ENCODE assay signal across 1 cellular context in genomic region chr4:22515145-22515887, GRCh38.
TF ChIP-seq lines count a peak whose summit lies in the region.

No MANE protein-coding gene starts in this region.

TF ChIP-seq in HepG2, 621 proteins besides CTCF, POLR2A, EP300 and RAD21 (continued from another document and continues in another):
- TF ChIP-seq, protein P1, sequence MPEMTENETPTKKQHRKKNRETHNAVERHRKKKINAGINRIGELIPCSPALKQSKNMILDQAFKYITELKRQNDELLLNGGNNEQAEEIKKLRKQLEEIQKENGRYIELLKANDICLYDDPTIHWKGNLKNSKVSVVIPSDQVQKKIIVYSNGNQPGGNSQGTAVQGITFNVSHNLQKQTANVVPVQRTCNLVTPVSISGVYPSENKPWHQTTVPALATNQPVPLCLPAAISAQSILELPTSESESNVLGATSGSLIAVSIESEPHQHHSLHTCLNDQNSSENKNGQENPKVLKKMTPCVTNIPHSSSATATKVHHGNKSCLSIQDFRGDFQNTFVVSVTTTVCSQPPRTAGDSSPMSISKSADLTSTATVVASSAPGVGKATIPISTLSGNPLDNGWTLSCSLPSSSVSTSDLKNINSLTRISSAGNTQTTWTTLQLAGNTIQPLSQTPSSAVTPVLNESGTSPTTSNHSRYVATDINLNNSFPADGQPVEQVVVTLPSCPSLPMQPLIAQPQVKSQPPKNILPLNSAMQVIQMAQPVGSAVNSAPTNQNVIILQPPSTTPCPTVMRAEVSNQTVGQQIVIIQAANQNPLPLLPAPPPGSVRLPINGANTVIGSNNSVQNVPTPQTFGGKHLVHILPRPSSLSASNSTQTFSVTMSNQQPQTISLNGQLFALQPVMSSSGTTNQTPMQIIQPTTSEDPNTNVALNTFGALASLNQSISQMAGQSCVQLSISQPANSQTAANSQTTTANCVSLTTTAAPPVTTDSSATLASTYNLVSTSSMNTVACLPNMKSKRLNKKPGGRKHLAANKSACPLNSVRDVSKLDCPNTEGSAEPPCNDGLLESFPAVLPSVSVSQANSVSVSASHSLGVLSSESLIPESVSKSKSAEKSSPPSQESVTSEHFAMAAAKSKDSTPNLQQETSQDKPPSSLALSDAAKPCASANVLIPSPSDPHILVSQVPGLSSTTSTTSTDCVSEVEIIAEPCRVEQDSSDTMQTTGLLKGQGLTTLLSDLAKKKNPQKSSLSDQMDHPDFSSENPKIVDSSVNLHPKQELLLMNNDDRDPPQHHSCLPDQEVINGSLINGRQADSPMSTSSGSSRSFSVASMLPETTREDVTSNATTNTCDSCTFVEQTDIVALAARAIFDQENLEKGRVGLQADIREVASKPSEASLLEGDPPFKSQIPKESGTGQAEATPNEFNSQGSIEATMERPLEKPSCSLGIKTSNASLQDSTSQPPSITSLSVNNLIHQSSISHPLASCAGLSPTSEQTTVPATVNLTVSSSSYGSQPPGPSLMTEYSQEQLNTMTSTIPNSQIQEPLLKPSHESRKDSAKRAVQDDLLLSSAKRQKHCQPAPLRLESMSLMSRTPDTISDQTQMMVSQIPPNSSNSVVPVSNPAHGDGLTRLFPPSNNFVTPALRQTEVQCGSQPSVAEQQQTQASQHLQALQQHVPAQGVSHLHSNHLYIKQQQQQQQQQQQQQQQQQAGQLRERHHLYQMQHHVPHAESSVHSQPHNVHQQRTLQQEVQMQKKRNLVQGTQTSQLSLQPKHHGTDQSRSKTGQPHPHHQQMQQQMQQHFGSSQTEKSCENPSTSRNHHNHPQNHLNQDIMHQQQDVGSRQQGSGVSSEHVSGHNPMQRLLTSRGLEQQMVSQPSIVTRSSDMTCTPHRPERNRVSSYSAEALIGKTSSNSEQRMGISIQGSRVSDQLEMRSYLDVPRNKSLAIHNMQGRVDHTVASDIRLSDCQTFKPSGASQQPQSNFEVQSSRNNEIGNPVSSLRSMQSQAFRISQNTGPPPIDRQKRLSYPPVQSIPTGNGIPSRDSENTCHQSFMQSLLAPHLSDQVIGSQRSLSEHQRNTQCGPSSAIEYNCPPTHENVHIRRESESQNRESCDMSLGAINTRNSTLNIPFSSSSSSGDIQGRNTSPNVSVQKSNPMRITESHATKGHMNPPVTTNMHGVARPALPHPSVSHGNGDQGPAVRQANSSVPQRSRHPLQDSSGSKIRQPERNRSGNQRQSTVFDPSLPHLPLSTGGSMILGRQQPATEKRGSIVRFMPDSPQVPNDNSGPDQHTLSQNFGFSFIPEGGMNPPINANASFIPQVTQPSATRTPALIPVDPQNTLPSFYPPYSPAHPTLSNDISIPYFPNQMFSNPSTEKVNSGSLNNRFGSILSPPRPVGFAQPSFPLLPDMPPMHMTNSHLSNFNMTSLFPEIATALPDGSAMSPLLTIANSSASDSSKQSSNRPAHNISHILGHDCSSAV (CRISPR knock-in tag; IDR thresholded peaks at IDR 0.05; ENCODE audit: borderline replicate concordance) = no peak
- 0 out of 2 replicates have a peak, but pooled peaks have one; percentile 21 for TF ChIP-seq ZNF281 (CRISPR knock-in tag; IDR thresholded peaks at IDR 0.05; ENCODE audit: borderline replicate concordance)
- peak; percentile 70; the same call in 1 of the 2 replicates for TF ChIP-seq ZNF709 (CRISPR knock-in tag; IDR thresholded peaks at IDR 0.05)
- TF ChIP-seq THAP8 (CRISPR knock-in tag; IDR thresholded peaks at IDR 0.05; ENCODE audit: borderline replicate concordance) = no peak
- no peak for TF ChIP-seq ZNF512B (CRISPR knock-in tag; IDR thresholded peaks at IDR 0.05; ENCODE audit: borderline replicate concordance)
- TF ChIP-seq, protein P2, sequence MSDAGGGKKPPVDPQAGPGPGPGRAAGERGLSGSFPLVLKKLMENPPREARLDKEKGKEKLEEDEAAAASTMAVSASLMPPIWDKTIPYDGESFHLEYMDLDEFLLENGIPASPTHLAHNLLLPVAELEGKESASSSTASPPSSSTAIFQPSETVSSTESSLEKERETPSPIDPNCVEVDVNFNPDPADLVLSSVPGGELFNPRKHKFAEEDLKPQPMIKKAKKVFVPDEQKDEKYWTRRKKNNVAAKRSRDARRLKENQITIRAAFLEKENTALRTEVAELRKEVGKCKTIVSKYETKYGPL (CRISPR knock-in tag; IDR thresholded peaks at IDR 0.05) = 0 out of 2 replicates have a peak, but pooled peaks have one; percentile 19
- no peak for TF ChIP-seq ATF7-NPFF (CRISPR knock-in tag; IDR thresholded peaks at IDR 0.05; ENCODE audit: low read depth)
- no peak for TF ChIP-seq ZNF891 (CRISPR knock-in tag; IDR thresholded peaks at IDR 0.05)
- TF ChIP-seq, protein P3, sequence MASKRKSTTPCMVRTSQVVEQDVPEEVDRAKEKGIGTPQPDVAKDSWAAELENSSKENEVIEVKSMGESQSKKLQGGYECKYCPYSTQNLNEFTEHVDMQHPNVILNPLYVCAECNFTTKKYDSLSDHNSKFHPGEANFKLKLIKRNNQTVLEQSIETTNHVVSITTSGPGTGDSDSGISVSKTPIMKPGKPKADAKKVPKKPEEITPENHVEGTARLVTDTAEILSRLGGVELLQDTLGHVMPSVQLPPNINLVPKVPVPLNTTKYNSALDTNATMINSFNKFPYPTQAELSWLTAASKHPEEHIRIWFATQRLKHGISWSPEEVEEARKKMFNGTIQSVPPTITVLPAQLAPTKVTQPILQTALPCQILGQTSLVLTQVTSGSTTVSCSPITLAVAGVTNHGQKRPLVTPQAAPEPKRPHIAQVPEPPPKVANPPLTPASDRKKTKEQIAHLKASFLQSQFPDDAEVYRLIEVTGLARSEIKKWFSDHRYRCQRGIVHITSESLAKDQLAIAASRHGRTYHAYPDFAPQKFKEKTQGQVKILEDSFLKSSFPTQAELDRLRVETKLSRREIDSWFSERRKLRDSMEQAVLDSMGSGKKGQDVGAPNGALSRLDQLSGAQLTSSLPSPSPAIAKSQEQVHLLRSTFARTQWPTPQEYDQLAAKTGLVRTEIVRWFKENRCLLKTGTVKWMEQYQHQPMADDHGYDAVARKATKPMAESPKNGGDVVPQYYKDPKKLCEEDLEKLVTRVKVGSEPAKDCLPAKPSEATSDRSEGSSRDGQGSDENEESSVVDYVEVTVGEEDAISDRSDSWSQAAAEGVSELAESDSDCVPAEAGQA (IDR thresholded peaks at IDR 0.05; ENCODE audit: low read depth) = no peak
- TF ChIP-seq, protein P3 (CRISPR knock-in tag; IDR thresholded peaks at IDR 0.05; ENCODE audit: borderline replicate concordance) = peak; percentile 30; the same call in 1 of the 2 replicates
- no peak for TF ChIP-seq ZNF24 (IDR thresholded peaks at IDR 0.05)
- TF ChIP-seq ZNF17 (CRISPR knock-in tag; IDR thresholded peaks at IDR 0.05) = no peak
- TF ChIP-seq, protein P4, sequence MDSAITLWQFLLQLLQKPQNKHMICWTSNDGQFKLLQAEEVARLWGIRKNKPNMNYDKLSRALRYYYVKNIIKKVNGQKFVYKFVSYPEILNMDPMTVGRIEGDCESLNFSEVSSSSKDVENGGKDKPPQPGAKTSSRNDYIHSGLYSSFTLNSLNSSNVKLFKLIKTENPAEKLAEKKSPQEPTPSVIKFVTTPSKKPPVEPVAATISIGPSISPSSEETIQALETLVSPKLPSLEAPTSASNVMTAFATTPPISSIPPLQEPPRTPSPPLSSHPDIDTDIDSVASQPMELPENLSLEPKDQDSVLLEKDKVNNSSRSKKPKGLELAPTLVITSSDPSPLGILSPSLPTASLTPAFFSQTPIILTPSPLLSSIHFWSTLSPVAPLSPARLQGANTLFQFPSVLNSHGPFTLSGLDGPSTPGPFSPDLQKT (CRISPR knock-in tag; IDR thresholded peaks at IDR 0.05; ENCODE audit: borderline replicate concordance) = no peak
- no peak for TF ChIP-seq ZSCAN25 (CRISPR knock-in tag; IDR thresholded peaks at IDR 0.05)
- no peak for TF ChIP-seq PTBP1 (IDR thresholded peaks at IDR 0.05; ENCODE audit: low read depth, low read length, poor library complexity, severe bottlenecking)
- TF ChIP-seq RXRA (CRISPR knock-in tag; IDR thresholded peaks at IDR 0.05) = peak; percentile 52; the same call in 1 of the 2 replicates
- no peak; the same call in 1 of the 2 replicates for TF ChIP-seq ZNF562 (CRISPR knock-in tag; IDR thresholded peaks at IDR 0.05; ENCODE audit: borderline replicate concordance)
- TF ChIP-seq SP2 (CRISPR knock-in tag; IDR thresholded peaks at IDR 0.05) = no peak
- peak; percentile 28; the same call in 1 of the 2 replicates for TF ChIP-seq SOX5 (CRISPR knock-in tag; IDR thresholded peaks at IDR 0.05; ENCODE audit: borderline replicate concordance)
- TF ChIP-seq BORCS8-MEF2B (CRISPR knock-in tag; IDR thresholded peaks at IDR 0.05) = no peak
- peak; percentile 95 for TF ChIP-seq DMAP1 (CRISPR knock-in tag; IDR thresholded peaks at IDR 0.05)
- TF ChIP-seq, protein P5, sequence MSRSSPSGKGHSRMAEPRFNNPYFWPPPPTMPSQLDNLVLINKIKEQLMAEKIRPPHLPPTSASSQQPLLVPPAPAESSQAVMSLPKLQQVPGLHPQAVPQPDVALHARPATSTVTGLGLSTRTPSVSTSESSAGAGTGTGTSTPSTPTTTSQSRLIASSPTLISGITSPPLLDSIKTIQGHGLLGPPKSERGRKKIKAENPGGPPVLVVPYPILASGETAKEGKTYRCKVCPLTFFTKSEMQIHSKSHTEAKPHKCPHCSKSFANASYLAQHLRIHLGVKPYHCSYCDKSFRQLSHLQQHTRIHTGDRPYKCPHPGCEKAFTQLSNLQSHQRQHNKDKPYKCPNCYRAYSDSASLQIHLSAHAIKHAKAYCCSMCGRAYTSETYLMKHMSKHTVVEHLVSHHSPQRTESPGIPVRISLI (CRISPR knock-in tag; IDR thresholded peaks at IDR 0.05; ENCODE audit: borderline replicate concordance) = no peak
- TF ChIP-seq ZBTB42 (CRISPR knock-in tag; IDR thresholded peaks at IDR 0.05) = no peak
- TF ChIP-seq ZNF143 (CRISPR knock-in tag; IDR thresholded peaks at IDR 0.05) = no peak; the same call in 1 of the 2 replicates
- no peak for TF ChIP-seq POGK (CRISPR knock-in tag; conservative IDR thresholded peaks at IDR 0.05)
- TF ChIP-seq CREM (IDR thresholded peaks at IDR 0.05) = no peak
- no peak for TF ChIP-seq CREM (CRISPR knock-in tag; IDR thresholded peaks at IDR 0.05)
- no peak for TF ChIP-seq TCF12 (IDR thresholded peaks at IDR 0.05)
- no peak for TF ChIP-seq TCF12 (CRISPR knock-in tag; IDR thresholded peaks at IDR 0.05)
